27 cellular contexts compared by ENCODE assay signal in the genomic region with DNA sequence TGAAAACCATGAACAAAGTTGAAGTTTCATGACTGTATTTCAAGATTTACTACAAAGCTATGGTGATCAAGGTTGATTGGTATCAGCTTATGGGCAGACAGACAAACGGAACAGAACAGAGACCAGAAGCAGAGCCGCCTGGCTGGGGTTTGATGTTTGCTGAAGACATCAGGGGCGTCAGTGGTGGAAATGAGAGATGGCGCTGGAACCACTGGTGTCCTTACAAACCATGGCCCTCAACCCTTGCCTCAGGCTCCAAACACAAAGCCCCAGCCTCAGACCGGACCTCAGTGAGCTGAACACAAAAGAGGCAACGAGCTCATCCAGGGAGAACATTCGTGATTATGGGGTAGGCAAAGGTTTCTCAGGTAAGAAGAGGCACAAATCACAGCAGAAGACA.
DNase-seq lines count a peak whose midpoint lies in the region; ATAC-seq, FAIRE-seq and TF ChIP-seq lines count a peak whose summit lies in the region.
"Had no signal": no experiment of that assay in that cellular context is flagged by ENCODE, and none has a peak within 500 bp of the region (broad histone marks: within the 10 kb centered on the region; RNA-seq: fewer than 3 reads in every experiment).

No MANE protein-coding gene starts in this region.

- FAIRE-seq in RCC 7860 (lab: Jason Lieb, UNC): no peak
- FAIRE-seq: D721Med, GM18507 had no signal

- no peak overlapping the region for H3K9ac ChIP-seq in colonic mucosa (ENCODE audit: low read depth in 2 of 2, low read length in 2 of 2)
- H3K9ac ChIP-seq: GM23248 had no signal

- no peak for TF ChIP-seq CTCF in colonic mucosa (IDR thresholded peaks at IDR 0.05)

- H3K27ac Mint-ChIP-seq in memory B cell: peak overlapping the region; percentile 38
- H3K27ac Mint-ChIP-seq: B cell had no signal

- H3K36me3 Mint-ChIP-seq in memory B cell: no peaks in the 10 kb centered on the region
- H3K36me3 Mint-ChIP-seq: CD4-positive, CD25-positive, alpha-beta regulatory T cell had no signal

- H3K27ac ChIP-seq in colonic mucosa: no peak overlapping the region
- H3K27ac ChIP-seq: 22Rv1, GM23248 had no signal

- no peaks in the 10 kb centered on the region for H3K36me3 ChIP-seq in colonic mucosa
- H3K36me3 ChIP-seq: MG63 had no signal

- H3K27me3 ChIP-seq in colonic mucosa: no peaks in the 10 kb centered on the region
- H3K27me3 ChIP-seq: MG63 had no signal

- H3K9me3 ChIP-seq in colonic mucosa: no peaks in the 10 kb centered on the region
- H3K9me3 ChIP-seq: MG63 had no signal

- no peak for ATAC-seq in memory B cell (ENCODE audit: low read depth)
- ATAC-seq in HG03108 (IDR thresholded peaks at IDR 0.05; ENCODE audit: unreplicated experiment): no peak
- ATAC-seq: Panc1 had no signal

- no peak overlapping the region for H3K4me3 Mint-ChIP-seq in memory B cell
- H3K4me3 Mint-ChIP-seq: CD4-positive, CD25-positive, alpha-beta regulatory T cell had no signal

- DNase-seq in activated CD8-positive, alpha-beta memory T cell treated with anti-CD3 and anti-CD28 coated beads, Interleukin-2, amount 50 U/mL, for 48 hours: peak; percentile 28
- DNase-seq in activated CD8-positive, alpha-beta memory T cell treated with anti-CD3 and anti-CD28 coated beads for 24 hours: no peak
- DNase-seq in colonic mucosa (peak; percentile 6), memory B cell (ENCODE audit: low spot score in 2 of 2) (no peak), RCC 7860 (ENCODE audit: low spot score) (no peak)
- DNase-seq in activated CD4-positive, alpha-beta T cell treated with anti-CD3 and anti-CD28 coated beads for 48 hours: no peak
- no peak for DNase-seq in central memory CD4-positive, alpha-beta T cell
- DNase-seq: CD4-positive, CD25-positive, alpha-beta regulatory T cell; GM23248; H7; IMR-90; KG1; MG63; NCI-H1105 treated with DMSO at 0.1 percent for 48 hours; NCI-H146; NCI-H1930; NCI-H2107; NCI-H524; NCI-H748 treated with DMSO at 0.1 percent for 48 hours; NK-92 treated with Interleukin-12 subunit alpha and Interleukin-12 subunit beta, amount 100 ng/mL, for 24 hours; SHP77 treated with DMSO at 0.1 percent for 48 hours had no signal

- H3K27me3 Mint-ChIP-seq in memory B cell: peaks cover 6% of the 10 kb centered on the region
- H3K27me3 Mint-ChIP-seq: CD4-positive, CD25-positive, alpha-beta regulatory T cell had no signal

- H3K9me3 Mint-ChIP-seq in memory B cell: no peaks in the 10 kb centered on the region
- H3K9me3 Mint-ChIP-seq: CD4-positive, CD25-positive, alpha-beta regulatory T cell had no signal

- H3K4me1 ChIP-seq in colonic mucosa: peaks cover 4% of the 10 kb centered on the region

- H3K4me1 Mint-ChIP-seq in memory B cell: peaks cover 24% of the 10 kb centered on the region

- intact Hi-C loops in colonic mucosa (cut with DNase I): no loop called here

- H3K4me3 ChIP-seq in colonic mucosa: no peak overlapping the region
- H3K4me3 ChIP-seq: GM23248, MG63 had no signal

Comparison
In these comparisons a context has a peak if more than half of its experiments do, and no peak if none do; other contexts are left out.
1. DNase-seq: peak in activated CD8-positive, alpha-beta memory T cell treated with anti-CD3 and anti-CD28 coated beads, Interleukin-2, amount 50 U/mL, for 48 hours (single experiment) and colonic mucosa (single experiment); none in activated CD8-positive, alpha-beta memory T cell treated with anti-CD3 and anti-CD28 coated beads for 24 hours (single experiment), memory B cell (0 of 2), RCC 7860 (single experiment), activated CD4-positive, alpha-beta T cell treated with anti-CD3 and anti-CD28 coated beads for 48 hours (single experiment) and central memory CD4-positive, alpha-beta T cell (single experiment).